In the genomic region with DNA sequence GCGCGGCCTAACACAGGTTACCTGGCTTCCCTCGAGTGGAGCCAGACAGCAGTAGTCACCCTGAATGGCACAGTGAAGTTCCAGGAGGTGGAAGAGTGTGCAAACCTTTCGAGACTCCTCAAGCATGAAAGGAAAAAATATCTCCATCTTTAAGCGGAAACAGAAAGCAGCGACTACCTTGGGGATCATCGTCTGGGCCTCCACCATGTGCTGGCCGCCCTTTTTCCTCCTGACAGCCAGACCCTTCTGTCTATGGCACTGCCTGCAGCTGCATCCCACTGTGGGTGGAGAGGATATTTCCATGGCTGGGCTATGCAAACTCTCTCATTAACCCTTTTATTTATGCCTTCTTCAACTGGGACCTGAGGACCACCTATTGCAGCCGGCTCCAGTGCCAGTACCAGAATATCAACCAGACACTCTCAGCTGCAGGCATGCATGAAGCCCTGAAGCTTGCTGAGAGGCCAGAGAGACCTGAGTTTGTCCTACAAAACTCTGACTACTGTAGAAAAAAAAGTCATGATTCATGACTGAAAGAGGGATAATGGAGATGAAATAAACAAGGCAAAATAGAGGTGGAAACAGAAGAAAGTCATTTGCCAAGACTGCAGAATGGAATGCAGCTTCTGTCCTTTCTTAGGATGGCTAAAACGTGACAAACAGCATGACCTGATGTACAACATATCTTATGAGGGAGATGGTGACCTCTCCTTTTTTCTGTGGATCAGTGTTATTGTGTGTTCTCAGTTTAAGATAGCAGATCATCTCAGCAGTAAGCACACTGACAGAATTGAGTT, we compare ENCODE assay signal across 14 cellular contexts. TPM values are rescaled to one million over a fixed set of nuclear protein-coding genes. Genes with fewer than 3 reads are reported as not detected.
A peak's percentile ranks its signal among the peaks of the same experiment; 100 is the strongest.
DNase-seq lines count a peak whose midpoint lies in the region; ATAC-seq and TF ChIP-seq lines count a peak whose summit lies in the region.
"Had no signal": no experiment of that assay in that cellular context is flagged by ENCODE, and none has a peak within 500 bp of the region (broad histone marks: within the 10 kb centered on the region; RNA-seq: fewer than 3 reads in every experiment).

No MANE protein-coding gene starts in this region.

- POLR2A ChIA-PET in CD8-positive, alpha-beta T cell (lab: Charles Lee): no interaction called here

- H3K9me3 Mint-ChIP-seq in CD8-positive, alpha-beta T cell: no peaks in the 10 kb centered on the region
- H3K9me3 Mint-ChIP-seq in HFFc6 (no peaks in the 10 kb centered on the region), neural progenitor cell (no peaks in the 10 kb centered on the region)
- no peaks in the 10 kb centered on the region for H3K9me3 Mint-ChIP-seq in central memory CD8-positive, alpha-beta T cell

- no peaks in the 10 kb centered on the region for H4K20me1 ChIP-seq in neural progenitor cell (ENCODE audit: low read depth)

- H3K36me3 ChIP-seq in CD8-positive, alpha-beta T cell (ENCODE audit: insufficient read depth, low read length): no peaks in the 10 kb centered on the region
- H3K36me3 ChIP-seq in neural progenitor cell (no peaks in the 10 kb centered on the region), H7 (replicated peaks; ENCODE audit: control insufficient read depth, insufficient read depth, low read length) (no peaks in the 10 kb centered on the region)

- ATAC-seq in CD8-positive, alpha-beta T cell: no peak
- ATAC-seq in central memory CD8-positive, alpha-beta T cell (replicated peaks; ENCODE audit: extremely low read depth, poor library complexity, severe bottlenecking): no peak
- ATAC-seq: foreskin keratinocyte had no signal

- no peak for DNase-seq in CD8-positive, alpha-beta T cell
- DNase-seq in HFFc6: peak; percentile 58
- no peak for DNase-seq in central memory CD8-positive, alpha-beta T cell (ENCODE audit: low spot score in 2 of 2)
- no peak for DNase-seq in neural progenitor cell (ENCODE audit: low spot score)
- DNase-seq in H7: no peak
- DNase-seq in amygdala (lab: John Stamatoyannopoulos, UW): no peak
- DNase-seq in CD1c-positive myeloid dendritic cell (ENCODE audit: extremely low spot score): no peak
- DNase-seq: cortex of kidney; DMS79 treated with DMSO at 0.1 percent for 48 hours; foreskin keratinocyte; OCI-M1; stimulated activated CD4-positive, alpha-beta T cell treated with anti-CD3 and anti-CD28 coated beads, Interleukin-2, amount 100 ng/mL, for 48 hours had no signal

- no peaks in the 10 kb centered on the region for H3K9me3 ChIP-seq in CD8-positive, alpha-beta T cell (ENCODE audit: low read length)
- no peaks in the 10 kb centered on the region for H3K9me3 ChIP-seq in neural progenitor cell (ENCODE audit: low read depth)

- peak overlapping the region; percentile 81 for H3K4me3 Mint-ChIP-seq in CD8-positive, alpha-beta T cell
- peak overlapping the region; percentile 84 for H3K4me3 Mint-ChIP-seq in HFFc6
- peak overlapping the region; percentile 81 for H3K4me3 Mint-ChIP-seq in central memory CD8-positive, alpha-beta T cell
- peak overlapping the region; percentile 90 for H3K4me3 Mint-ChIP-seq in neural progenitor cell

- peaks cover 15% of the 10 kb centered on the region for H3K4me1 ChIP-seq in CD8-positive, alpha-beta T cell (ENCODE audit: insufficient read depth, low read length)
- peaks cover 6% of the 10 kb centered on the region for H3K4me1 ChIP-seq in neural progenitor cell
- H3K4me1 ChIP-seq: foreskin keratinocyte had no signal

- H3K4me1 Mint-ChIP-seq in CD8-positive, alpha-beta T cell (ENCODE audit: low read depth): peaks cover 25% of the 10 kb centered on the region
- peaks cover 56% of the 10 kb centered on the region for H3K4me1 Mint-ChIP-seq in HFFc6 (ENCODE audit: low read depth)
- H3K4me1 Mint-ChIP-seq in central memory CD8-positive, alpha-beta T cell: peaks cover 25% of the 10 kb centered on the region
- H3K4me1 Mint-ChIP-seq in neural progenitor cell: peaks cover 27% of the 10 kb centered on the region

- H3K4me3 ChIP-seq in CD8-positive, alpha-beta T cell (ENCODE audit: low read depth, low read length): no peak overlapping the region
- H3K4me3 ChIP-seq in neural progenitor cell (no peak overlapping the region), H7 (ENCODE audit: insufficient read depth, low read depth, low read length) (no peak overlapping the region)

- H3K27ac ChIP-seq in CD8-positive, alpha-beta T cell (ENCODE audit: low read depth, low read length): no peak overlapping the region
- H3K27ac ChIP-seq in neural progenitor cell: no peak overlapping the region
- H3K27ac ChIP-seq: foreskin keratinocyte had no signal

- CTCF ChIA-PET in CD8-positive, alpha-beta T cell (lab: Charles Lee): interaction anchor here (0.6 to 1.5 kb wide), 2 partner anchors 210 kb away, joined by 3 to 4 read pairs; no protein-coding TSS in a partner anchor

- H3K79me2 ChIP-seq in neural progenitor cell (ENCODE audit: low read depth): no peaks in the 10 kb centered on the region

- H3K9ac ChIP-seq in neural progenitor cell: no peak overlapping the region

- no peaks in the 10 kb centered on the region for H3K27me3 ChIP-seq in CD8-positive, alpha-beta T cell (ENCODE audit: insufficient read depth, low read length)
- H3K27me3 ChIP-seq in neural progenitor cell (peaks cover 13% of the 10 kb centered on the region), H7 (ENCODE audit: control insufficient read depth, insufficient read depth, low read length) (peaks cover 19% of the 10 kb centered on the region)
- H3K27me3 ChIP-seq: foreskin keratinocyte had no signal

- TF ChIP-seq CTCF in CD8-positive, alpha-beta T cell (IDR thresholded peaks at IDR 0.05): no peak
- TF ChIP-seq CTCF in HFFc6 (IDR thresholded peaks at IDR 0.05): no peak
- TF ChIP-seq CTCF in neural progenitor cell (IDR thresholded peaks at IDR 0.05): no peak

- no peak overlapping the region for H2AFZ ChIP-seq in neural progenitor cell (replicated peaks)

- H3F3A ChIP-seq in neural progenitor cell (ENCODE audit: low read depth): peaks cover 8% of the 10 kb centered on the region

- no peak overlapping the region for H3K4me2 ChIP-seq in neural progenitor cell

- peaks cover 6% of the 10 kb centered on the region for H3K27me3 Mint-ChIP-seq in CD8-positive, alpha-beta T cell (ENCODE audit: low read depth)
- no peaks in the 10 kb centered on the region; the same call in 1 of the 2 replicates for H3K27me3 Mint-ChIP-seq in HFFc6 (ENCODE audit: insufficient read depth)
- H3K27me3 Mint-ChIP-seq in central memory CD8-positive, alpha-beta T cell: no peaks in the 10 kb centered on the region
- H3K27me3 Mint-ChIP-seq in neural progenitor cell (ENCODE audit: insufficient read depth, low read depth): peaks cover 6% of the 10 kb centered on the region

- H3K36me3 Mint-ChIP-seq in CD8-positive, alpha-beta T cell: peaks cover 3% of the 10 kb centered on the region
- H3K36me3 Mint-ChIP-seq in HFFc6 (ENCODE audit: low read depth) (peaks cover 8% of the 10 kb centered on the region), neural progenitor cell (peaks cover 6% of the 10 kb centered on the region)
- peaks cover 7% of the 10 kb centered on the region for H3K36me3 Mint-ChIP-seq in central memory CD8-positive, alpha-beta T cell (ENCODE audit: insufficient read depth)

- intact Hi-C loops in CD8-positive, alpha-beta T cell (cut with DNase I, micrococcal nuclease): loop anchor here (5.0 kb wide), 5 partner anchors 85 to 1980 kb away; a partner anchor contains a TSS

- no peak overlapping the region for H3K27ac Mint-ChIP-seq in CD8-positive, alpha-beta T cell
- H3K27ac Mint-ChIP-seq in HFFc6: peak overlapping the region; percentile 73
- peak overlapping the region; percentile 74 for H3K27ac Mint-ChIP-seq in central memory CD8-positive, alpha-beta T cell (ENCODE audit: low read depth)
- H3K27ac Mint-ChIP-seq in neural progenitor cell: no peak overlapping the region

RNA-seq across cellular contexts. Expression of a gene that starts 2.4 kb away (rescaled TPM):
- total RNA-seq in CD8-positive, alpha-beta T cell: 1 to 10 TPM; 4.6 to 5.6 TPM
- 100 to 1,000 TPM in 1 of 6 experiments, 10 to 100 TPM in 5; 65.0 to 100 (median 70.8) TPM for total RNA-seq in HFFc6 (2021; fragmentation: NEBNext Ultra II Directional; extraction: Animal tissue kit (Norgen Biotek cat#: 25700))
- total RNA-seq in neural progenitor cell (ENCODE audit: low replicate concordance): 7.4 and 8.6 TPM in 2 replicates
- 5.0 and 5.6 TPM in 2 replicates for total RNA-seq in H7 (2014; rRNA removed; shearing (Covaris generic))

RNA-seq across cellular contexts. Expression of a gene that starts 41.7 kb away (rescaled TPM):
- total RNA-seq in CD8-positive, alpha-beta T cell: 1 to 10 TPM; 2.2 to 2.7 TPM
- total RNA-seq in HFFc6 (2021; fragmentation: NEBNext Ultra II Directional; extraction: Animal tissue kit (Norgen Biotek cat#: 25700)): 1 to 10 TPM; 3.0 to 4.6 (median 3.7) TPM
- total RNA-seq in neural progenitor cell (ENCODE audit: low replicate concordance): 20.8 and 23.1 TPM in 2 replicates
- total RNA-seq in H7 (2014; rRNA removed; shearing (Covaris generic)): 12.7 and 13.3 TPM in 2 replicates

RNA-seq across cellular contexts. Expression of a gene that starts 50.5 kb away (rescaled TPM):
- total RNA-seq in CD8-positive, alpha-beta T cell: not detected
- total RNA-seq in HFFc6 (2021; fragmentation: NEBNext Ultra II Directional; extraction: Animal tissue kit (Norgen Biotek cat#: 25700)): not detected
- total RNA-seq in neural progenitor cell (ENCODE audit: low replicate concordance): not detected in 2 replicates
- 0.31 TPM in 1 of 2 replicates, not detected in the other for total RNA-seq in H7 (2014; rRNA removed; shearing (Covaris generic))
- total RNA-seq: foreskin keratinocyte; posterior vena cava; T-helper 1 cell treated with Interleukin-12 subunit alpha and Interleukin-12 subunit beta and Interleukin-4 antibody, amounts not matched to agents 30 ng/mL and 1 ng/mL, for 36 hours had no signal

Comparison
In these comparisons a context has a peak if more than half of its experiments do, and no peak if none do; other contexts are left out.
1. H3K27ac Mint-ChIP-seq: peak in HFFc6 (single experiment) and central memory CD8-positive, alpha-beta T cell (single experiment); none in CD8-positive, alpha-beta T cell (single experiment) and neural progenitor cell (single experiment).
2. Peak in every context shown above with its lines, with median percentiles within 50 percentile points of each other: H3K4me3 Mint-ChIP-seq.